ENCODE assay signal across 8 cellular contexts in genomic region chr6:52399511-52400315, GRCh38. TPM values are rescaled to one million over a fixed set of nuclear protein-coding genes. Genes with fewer than 3 reads are reported as not detected.
DNase-seq lines count a peak whose midpoint lies in the region; ATAC-seq and TF ChIP-seq lines count a peak whose summit lies in the region.

No MANE protein-coding gene starts in this region.

- WGBS in heart left ventricle, 4 donors, result 33 to 40% (median 38%) methylated on average over 3 of the region's 3 CpGs
- WGBS in sigmoid colon, 2 donors, result 33 to 38% methylated on average over 3 of the region's 3 CpGs

- peaks cover 59% of the 10 kb centered on the region for H3K4me1 Mint-ChIP-seq in activated naive CD8-positive, alpha-beta T cell treated with anti-CD3 and anti-CD28 coated beads for 36 hours

- H3K27ac Mint-ChIP-seq in activated naive CD8-positive, alpha-beta T cell treated with anti-CD3 and anti-CD28 coated beads for 36 hours, result peak overlapping the region; percentile 76

- H3K27ac ChIP-seq in heart left ventricle, result no peak overlapping the region
- H3K27ac ChIP-seq in sigmoid colon, result no peak overlapping the region

- H3K27me3 ChIP-seq in heart left ventricle (no peaks in the 10 kb centered on the region), sigmoid colon (no peaks in the 10 kb centered on the region)

- H3K36me3 ChIP-seq in heart left ventricle (peaks cover 0 to 15% (median 3%) of the 10 kb centered on the region in 9 donors), sigmoid colon (peaks cover 0 to 16% (median 6%) of the 10 kb centered on the region in 4 donors)

- no peak for TF ChIP-seq POLR2A in heart left ventricle (IDR thresholded peaks at IDR 0.05)
- TF ChIP-seq POLR2A in sigmoid colon (IDR thresholded peaks at IDR 0.05), result no peak

- peaks cover 24% of the 10 kb centered on the region for H3K36me3 Mint-ChIP-seq in activated naive CD8-positive, alpha-beta T cell treated with anti-CD3 and anti-CD28 coated beads for 36 hours

- no peak for TF ChIP-seq EP300 in sigmoid colon (IDR thresholded peaks at IDR 0.05)

- H3K4me3 Mint-ChIP-seq in activated naive CD8-positive, alpha-beta T cell treated with anti-CD3 and anti-CD28 coated beads for 36 hours, result no peak overlapping the region

- TF ChIP-seq CTCF in heart left ventricle (IDR thresholded peaks at IDR 0.05) (peak; percentile 68 to 84 (median 76)), sigmoid colon (IDR thresholded peaks at IDR 0.05) (peak; percentile 67 to 87 (median 79))

- intact Hi-C loops in heart left ventricle (cut with DNase I) (loop anchor here (1.0 to 5.0 kb wide), 5 partner anchors 97 to 115 kb away; partner anchors contain the start of gene MCM3 (in 1 of the 10)), sigmoid colon (cut with DNase I) (loop anchor here (2.0 kb wide), 2 partner anchors 39 to 115 kb away; partner anchors contain the start of gene MCM3)

- H3K4me1 ChIP-seq in heart left ventricle (peaks cover 0 to 17% (median 0%) of the 10 kb centered on the region in 12 donors), sigmoid colon (peaks cover 0 to 16% (median 8%) of the 10 kb centered on the region in 4 donors)

- H3K27me3 Mint-ChIP-seq in activated naive CD8-positive, alpha-beta T cell treated with anti-CD3 and anti-CD28 coated beads for 36 hours, result no peaks in the 10 kb centered on the region

- peak; percentile 51 for ATAC-seq in HG03280 (IDR thresholded peaks at IDR 0.05; ENCODE audit: unreplicated experiment)
- ATAC-seq in heart left ventricle, result peak in 3 of 4 donors; percentile 46 to 63 (median 54)

- no peaks in the 10 kb centered on the region for H3K9me3 ChIP-seq in heart left ventricle
- H3K9me3 ChIP-seq in sigmoid colon, result no peaks in the 10 kb centered on the region

- peaks cover 4% of the 10 kb centered on the region for H3K9me3 Mint-ChIP-seq in activated naive CD8-positive, alpha-beta T cell treated with anti-CD3 and anti-CD28 coated beads for 36 hours

- no peak overlapping the region for H3K4me3 ChIP-seq in heart left ventricle
- H3K4me3 ChIP-seq in sigmoid colon, result no peak overlapping the region

- DNase-seq in stimulated activated naive CD4-positive, alpha-beta T cell (lab: John Stamatoyannopoulos, UW), result peak in 5 of 6 experiments; percentile 10 to 64 (median 29)
- DNase-seq in stimulated activated naive CD4-positive, alpha-beta T cell treated with Interleukin-2 at 50 U/mL for 16 hours (lab: John Stamatoyannopoulos, UW), result no peak
- DNase-seq in NCI-H82 treated with DMSO at 0.1 percent for 48 hours (lab: John Stamatoyannopoulos, UW; ENCODE audit: unreplicated experiment) (peak; percentile 33), heart left ventricle (no peak), sigmoid colon (no peak), mesenteric fat pad (ENCODE audit: low spot score) (no peak)
- DNase-seq in activated naive CD8-positive, alpha-beta T cell treated with anti-CD3 and anti-CD28 coated beads for 36 hours, result no peak

RNA-seq across cellular contexts. Expression of gene EFHC1, which starts 20.4 kb away (rescaled TPM):
- 1 to 10 TPM; 2.8 to 3.1 TPM for total RNA-seq in activated naive CD8-positive, alpha-beta T cell treated with anti-CD3 and anti-CD28 coated beads for 36 hours
- total RNA-seq in heart left ventricle (10 to 100 TPM in 1 of 9 donors, 1 to 10 TPM in 8; 2.8 to 14.4 (median 5.2) TPM), sigmoid colon (10 to 100 TPM; 15.9 to 38.5 (median 19.1) TPM), mesenteric fat pad (10.4 TPM)
- polyA plus RNA-seq in heart left ventricle (1 to 10 TPM; 2.6 to 4.3 TPM), sigmoid colon (1 to 10 TPM; 1.8 to 6.9 (median 2.4) TPM)

RNA-seq across cellular contexts. Expression of gene PAQR8, which starts 37.8 kb away (rescaled TPM):
- 10 to 100 TPM; 11.0 to 11.4 TPM for total RNA-seq in activated naive CD8-positive, alpha-beta T cell treated with anti-CD3 and anti-CD28 coated beads for 36 hours
- total RNA-seq in heart left ventricle (1 to 10 TPM; 1.8 to 7.5 (median 3.6) TPM), sigmoid colon (10 to 100 TPM; 12.2 to 17.4 (median 13.8) TPM), mesenteric fat pad (3.9 TPM)
- polyA plus RNA-seq in heart left ventricle (1 to 10 TPM; 1.3 to 3.7 TPM), sigmoid colon (10 to 100 TPM; 15.6 to 49.2 (median 16.4) TPM)

Comparison
In these comparisons a context has a peak if more than half of its experiments do, and no peak if none do; other contexts are left out.
1. DNase-seq: peak in stimulated activated naive CD4-positive, alpha-beta T cell (5 of 6) and NCI-H82 treated with DMSO at 0.1 percent for 48 hours (single experiment); none in stimulated activated naive CD4-positive, alpha-beta T cell treated with Interleukin-2 at 50 U/mL for 16 hours (single experiment), activated naive CD8-positive, alpha-beta T cell treated with anti-CD3 and anti-CD28 coated beads for 36 hours (single experiment), heart left ventricle (0 of 5), sigmoid colon (single experiment) and mesenteric fat pad (single experiment).